37 cellular contexts compared by ENCODE assay signal in genomic region chrX:41003501-41004286, GRCh38.
"Had no signal": no experiment of that assay in that cellular context is flagged by ENCODE, and none has a peak within 500 bp of the region (broad histone marks: within the 10 kb centered on the region; RNA-seq: fewer than 3 reads in every experiment).

No MANE protein-coding gene starts in this region.

- H3K27ac ChIP-seq: ascending aorta, cardiac muscle cell, VCaP had no signal

- H3K27me3 ChIP-seq: ascending aorta, cardiac muscle cell had no signal

- H3K4me1 ChIP-seq: ascending aorta had no signal

- H3K36me3 ChIP-seq: ascending aorta, cardiac muscle cell had no signal

- H3K9me3 ChIP-seq: ascending aorta had no signal

- DNase-seq: activated B cell treated with CpG ODN at 0.5 μM for 24 hours; activated CD4-positive, alpha-beta memory T cell treated with anti-CD3 and anti-CD28 coated beads for 36 hours; activated CD4-positive, alpha-beta T cell treated with anti-CD3 and anti-CD28 coated beads for 4 hours; activated CD4-positive, alpha-beta T cell treated with anti-CD3 and anti-CD28 coated beads, Interleukin-2, amount 10 ng/mL, durations not matched to agents 24 days and 14 days; activated CD4-positive, alpha-beta T cell treated with anti-CD3 and anti-CD28 coated beads, Interleukin-2, amount 50 U/mL, for 1 hour; activated CD4-positive, alpha-beta T cell treated with anti-CD3 and anti-CD28 coated beads, Interleukin-2, amount 50 U/mL, for 4 hours; activated CD4-positive, CD25-positive, alpha-beta regulatory T cell treated with anti-CD3 and anti-CD28 coated beads, Interleukin-2, amount 50 U/mL, for 72 hours; activated CD8-positive, alpha-beta memory T cell treated with anti-CD3 and anti-CD28 coated beads, Interleukin-2, amount 50 U/mL, for 4 hours; activated CD8-positive, alpha-beta T cell treated with anti-CD3 and anti-CD28 coated beads for 36 hours; activated effector memory CD4-positive, alpha-beta T cell treated with anti-CD3 and anti-CD28 coated beads, Interleukin-2, amount 50 U/mL, for 16 hours; activated gamma-delta T cell treated with Interleukin-2 at 50 U/mL for 16 hours; activated naive CD4-positive, alpha-beta T cell; activated naive CD4-positive, alpha-beta T cell treated with anti-CD3 and anti-CD28 coated beads for 36 hours; activated naive CD4-positive, alpha-beta T cell treated with anti-CD3 and anti-CD28 coated beads, Interleukin-2, amount 50 U/mL, for 16 hours; activated naive CD8-positive, alpha-beta T cell treated with anti-CD3 and anti-CD28 coated beads, Interleukin-2, amount 10 ng/mL, durations not matched to agents 7 days and 5 days; activated naive CD8-positive, alpha-beta T cell treated with anti-CD3 and anti-CD28 coated beads, Interleukin-2, amount 50 U/mL, for 24 hours; activated T-cell treated with anti-CD3 and anti-CD28 coated beads for 4 hours; activated T-cell treated with anti-CD3 and anti-CD28 coated beads, Interleukin-2, amount 50 U/mL, for 1 hour; activated T-cell treated with anti-CD3 and anti-CD28 coated beads, Interleukin-2, amount 50 U/mL, for 4 hours; activated T-cell treated with anti-CD3 and anti-CD28 coated beads, Interleukin-2, amount 50 U/mL, for 72 hours; amniotic stem cell; caudate nucleus; cerebellar nuclear complex; T-helper 2 cell; T-helper 9 cell had no signal

- H3K36me3 Mint-ChIP-seq: activated CD4-positive, alpha-beta memory T cell treated with anti-CD3 and anti-CD28 coated beads for 36 hours; activated naive CD4-positive, alpha-beta T cell treated with anti-CD3 and anti-CD28 coated beads, Interleukin-2, amount 50 U/mL, for 72 hours; activated naive CD8-positive, alpha-beta T cell treated with anti-CD3 and anti-CD28 coated beads, Interleukin-2, amount 10 ng/mL, durations not matched to agents 7 days and 5 days; brain had no signal

- H3K27me3 Mint-ChIP-seq: activated CD4-positive, alpha-beta memory T cell treated with anti-CD3 and anti-CD28 coated beads for 36 hours; activated CD4-positive, alpha-beta T cell treated with anti-CD3 and anti-CD28 coated beads, Interleukin-2, amount 10 ng/mL, durations not matched to agents 24 days and 14 days; activated CD8-positive, alpha-beta T cell treated with anti-CD3 and anti-CD28 coated beads for 36 hours; activated naive CD8-positive, alpha-beta T cell treated with anti-CD3 and anti-CD28 coated beads, Interleukin-2, amount 10 ng/mL, durations not matched to agents 7 days and 5 days; activated naive CD8-positive, alpha-beta T cell treated with anti-CD3 and anti-CD28 coated beads, Interleukin-2, amount 50 U/mL, for 24 hours; activated T-helper 17 cell treated with anti-CD3 and anti-CD28 coated beads, Interleukin-2, amount 50 U/mL, for 72 hours; central memory CD8-positive, alpha-beta T cell had no signal

- H3K4me3 Mint-ChIP-seq: activated B cell treated with CpG ODN at 0.5 μM for 24 hours; activated CD4-positive, alpha-beta memory T cell treated with anti-CD3 and anti-CD28 coated beads for 36 hours; activated CD4-positive, alpha-beta T cell treated with anti-CD3 and anti-CD28 coated beads, Interleukin-2, amount 10 ng/mL, durations not matched to agents 24 days and 14 days; activated CD8-positive, alpha-beta T cell treated with anti-CD3 and anti-CD28 coated beads for 36 hours; activated naive CD4-positive, alpha-beta T cell treated with anti-CD3 and anti-CD28 coated beads for 36 hours; activated naive CD8-positive, alpha-beta T cell treated with anti-CD3 and anti-CD28 coated beads, Interleukin-2, amount 10 ng/mL, durations not matched to agents 7 days and 5 days; activated naive CD8-positive, alpha-beta T cell treated with anti-CD3 and anti-CD28 coated beads, Interleukin-2, amount 50 U/mL, for 24 hours; activated T-cell treated with anti-CD3 and anti-CD28 coated beads, Interleukin-2, amount 50 U/mL, for 4 hours; activated T-cell treated with anti-CD3 and anti-CD28 coated beads, Interleukin-2, amount 50 U/mL, for 72 hours; activated T-helper 1 cell treated with anti-CD3 and anti-CD28 coated beads, Interleukin-12 subunit alpha, Interleukin-12 subunit beta, Interleukin-2, Interleukin-4 antibody, amounts not matched to agents 30 ng/mL and 10 ng/mL and 1 ng/mL, durations not matched to agents 14 hours and 24 hours and 36 hours; activated T-helper 17 cell treated with anti-CD3 and anti-CD28 coated beads, Interleukin-2, amount 50 U/mL, for 72 hours; brain; central memory CD8-positive, alpha-beta T cell; T-helper 1 cell treated with Interleukin-12 subunit alpha and Interleukin-12 subunit beta and Interleukin-4 antibody, amounts not matched to agents 30 μg/mL and 1 μg/mL, for 36 hours; T-helper 2 cell treated with Interferon-gamma antibody and Interleukin-4, amounts not matched to agents 5 μg/mL and 100 μg/mL, for 36 hours had no signal

- FAIRE-seq: bronchial epithelial cell, TTC549 had no signal

- ATAC-seq: activated CD8-positive, alpha-beta T cell treated with anti-CD3 and anti-CD28 coated beads for 36 hours; activated naive CD4-positive, alpha-beta T cell treated with anti-CD3 and anti-CD28 coated beads, Interleukin-2, amount 50 U/mL, for 72 hours; activated naive CD8-positive, alpha-beta T cell treated with anti-CD3 and anti-CD28 coated beads, Interleukin-2, amount 50 U/mL, for 24 hours; activated T-cell treated with anti-CD3 and anti-CD28 coated beads, Interleukin-2, amount 50 U/mL, for 4 hours; activated T-cell treated with anti-CD3 and anti-CD28 coated beads, Interleukin-2, amount 50 U/mL, for 72 hours; activated T-helper 17 cell treated with anti-CD3 and anti-CD28 coated beads, Interleukin-2, amount 50 U/mL, for 72 hours had no signal

- H3K4me1 Mint-ChIP-seq: activated naive CD8-positive, alpha-beta T cell treated with anti-CD3 and anti-CD28 coated beads, Interleukin-2, amount 50 U/mL, for 24 hours; activated T-helper 17 cell treated with anti-CD3 and anti-CD28 coated beads, Interleukin-2, amount 50 U/mL, for 72 hours had no signal

- H3K9me3 Mint-ChIP-seq: activated B cell treated with CpG ODN at 0.5 μM for 24 hours; activated CD4-positive, alpha-beta memory T cell treated with anti-CD3 and anti-CD28 coated beads for 36 hours; activated CD4-positive, alpha-beta T cell treated with anti-CD3 and anti-CD28 coated beads, Interleukin-2, amount 10 ng/mL, durations not matched to agents 24 days and 14 days; activated CD8-positive, alpha-beta T cell treated with anti-CD3 and anti-CD28 coated beads for 36 hours; activated naive CD4-positive, alpha-beta T cell treated with anti-CD3 and anti-CD28 coated beads for 36 hours; activated naive CD4-positive, alpha-beta T cell treated with anti-CD3 and anti-CD28 coated beads, Interleukin-2, amount 50 U/mL, for 72 hours; activated naive CD8-positive, alpha-beta T cell treated with anti-CD3 and anti-CD28 coated beads, Interleukin-2, amount 10 ng/mL, durations not matched to agents 7 days and 5 days; activated naive CD8-positive, alpha-beta T cell treated with anti-CD3 and anti-CD28 coated beads, Interleukin-2, amount 50 U/mL, for 24 hours; activated T-cell treated with anti-CD3 and anti-CD28 coated beads, Interleukin-2, amount 50 U/mL, for 4 hours; activated T-cell treated with anti-CD3 and anti-CD28 coated beads, Interleukin-2, amount 50 U/mL, for 72 hours; activated T-helper 1 cell treated with anti-CD3 and anti-CD28 coated beads, Interleukin-12 subunit alpha, Interleukin-12 subunit beta, Interleukin-2, Interleukin-4 antibody, amounts not matched to agents 30 ng/mL and 10 ng/mL and 1 ng/mL, durations not matched to agents 14 hours and 24 hours and 36 hours; activated T-helper 17 cell treated with anti-CD3 and anti-CD28 coated beads, Interleukin-2, amount 50 U/mL, for 72 hours; central memory CD8-positive, alpha-beta T cell; T-helper 1 cell treated with Interleukin-12 subunit alpha and Interleukin-12 subunit beta and Interleukin-4 antibody, amounts not matched to agents 30 μg/mL and 1 μg/mL, for 36 hours; T-helper 2 cell treated with Interferon-gamma antibody and Interleukin-4, amounts not matched to agents 5 μg/mL and 100 μg/mL, for 36 hours had no signal

- H3K27ac Mint-ChIP-seq: activated B cell treated with CpG ODN at 0.5 μM for 24 hours; activated CD4-positive, alpha-beta memory T cell treated with anti-CD3 and anti-CD28 coated beads for 36 hours; activated CD4-positive, alpha-beta T cell treated with anti-CD3 and anti-CD28 coated beads, Interleukin-2, amount 10 ng/mL, durations not matched to agents 24 days and 14 days; activated CD8-positive, alpha-beta T cell treated with anti-CD3 and anti-CD28 coated beads for 36 hours; activated naive CD4-positive, alpha-beta T cell treated with anti-CD3 and anti-CD28 coated beads for 36 hours; activated naive CD4-positive, alpha-beta T cell treated with anti-CD3 and anti-CD28 coated beads, Interleukin-2, amount 50 U/mL, for 72 hours; activated naive CD8-positive, alpha-beta T cell treated with anti-CD3 and anti-CD28 coated beads, Interleukin-2, amount 10 ng/mL, durations not matched to agents 7 days and 5 days; activated naive CD8-positive, alpha-beta T cell treated with anti-CD3 and anti-CD28 coated beads, Interleukin-2, amount 50 U/mL, for 24 hours; activated T-cell treated with anti-CD3 and anti-CD28 coated beads, Interleukin-2, amount 50 U/mL, for 72 hours; activated T-helper 1 cell treated with anti-CD3 and anti-CD28 coated beads, Interleukin-12 subunit alpha, Interleukin-12 subunit beta, Interleukin-2, Interleukin-4 antibody, amounts not matched to agents 30 ng/mL and 10 ng/mL and 1 ng/mL, durations not matched to agents 14 hours and 24 hours and 36 hours; activated T-helper 17 cell treated with anti-CD3 and anti-CD28 coated beads, Interleukin-2, amount 50 U/mL, for 72 hours; brain; T-helper 1 cell treated with Interleukin-12 subunit alpha and Interleukin-12 subunit beta and Interleukin-4 antibody, amounts not matched to agents 30 μg/mL and 1 μg/mL, for 36 hours; T-helper 2 cell treated with Interferon-gamma antibody and Interleukin-4, amounts not matched to agents 5 μg/mL and 100 μg/mL, for 36 hours had no signal

- H3K4me3 ChIP-seq: ascending aorta, cardiac muscle cell had no signal
